ENCODE assay signal across 25 cellular contexts in genomic region chr4:164874791-164875190, GRCh38. TPM values are rescaled to one million over a fixed set of nuclear protein-coding genes. Genes with fewer than 3 reads are reported as not detected.
"Had no signal": no experiment of that assay in that cellular context is flagged by ENCODE, and none has a peak within 500 bp of the region (broad histone marks: within the 10 kb centered on the region; RNA-seq: fewer than 3 reads in every experiment).

No MANE protein-coding gene starts in this region.

- H3K9me3 Mint-ChIP-seq: activated CD8-positive, alpha-beta T cell treated with anti-CD3 and anti-CD28 coated beads for 36 hours; type B pancreatic cell had no signal

- H3K36me3 Mint-ChIP-seq: natural killer cell treated with Interleukin-12 subunit alpha and Interleukin-12 subunit beta and Interleukin-15 and Interleukin-18, amount 100 ng/mL, for 72 hours; type B pancreatic cell had no signal

- H3K27ac Mint-ChIP-seq: activated B cell treated with CpG ODN at 0.5 μM for 24 hours; activated CD8-positive, alpha-beta T cell treated with anti-CD3 and anti-CD28 coated beads for 36 hours; effector memory CD8-positive, alpha-beta T cell; natural killer cell treated with Interleukin-12 subunit alpha and Interleukin-12 subunit beta and Interleukin-15 and Interleukin-18, amount 100 ng/mL, for 72 hours; T-helper 17 cell; type B pancreatic cell had no signal

- ATAC-seq: activated CD8-positive, alpha-beta T cell treated with anti-CD3 and anti-CD28 coated beads for 36 hours; activated T-cell treated with anti-CD3 and anti-CD28 coated beads, Interleukin-2, amount 50 U/mL, for 4 hours; effector memory CD8-positive, alpha-beta T cell; left ventricle myocardium superior; natural killer cell treated with Interleukin-12 subunit alpha and Interleukin-12 subunit beta and Interleukin-15 and Interleukin-18, amount 100 ng/mL, for 72 hours; right cardiac atrium; stimulated activated naive CD8-positive, alpha-beta T cell treated with anti-CD3 and anti-CD28 coated beads, Interleukin-15, Interleukin-2, amounts not matched to agents 100 U/mL and 50 U/mL, for 24 hours; T-helper 17 cell had no signal

- DNase-seq: activated B cell treated with CpG ODN at 0.5 μM for 24 hours; activated CD4-positive, alpha-beta T cell treated with anti-CD3 and anti-CD28 coated beads for 48 hours; activated CD8-positive, alpha-beta T cell treated with anti-CD3 and anti-CD28 coated beads for 36 hours; activated effector memory CD4-positive, alpha-beta T cell treated with Interleukin-2 at 50 U/mL for 16 hours; activated naive CD4-positive, alpha-beta T cell treated with anti-CD3 and anti-CD28 coated beads, Interleukin-2, amount 50 U/mL, for 16 hours; activated T-cell treated with anti-CD3 and anti-CD28 coated beads, Interleukin-2, amount 50 U/mL, for 4 hours; dermis blood vessel endothelial cell; effector memory CD8-positive, alpha-beta T cell; left ventricle myocardium superior; mesenchymal stem cell; occipital lobe; right cardiac atrium; small intestine; stimulated activated CD4-positive, alpha-beta T cell treated with anti-CD3 and anti-CD28 coated beads, Interleukin-4, amount 100 ng/mL, for 4 hours; stimulated activated CD8-positive, alpha-beta memory T cell treated with anti-CD3 and anti-CD28 coated beads, Interleukin-4, amount 100 ng/mL, for 48 hours; stimulated activated naive CD8-positive, alpha-beta T cell treated with anti-CD3 and anti-CD28 coated beads, Interleukin-15, Interleukin-2, amounts not matched to agents 100 U/mL and 50 U/mL, for 24 hours; T-helper 17 cell had no signal

- H3K27me3 Mint-ChIP-seq: effector memory CD8-positive, alpha-beta T cell; type B pancreatic cell had no signal

- H3K4me3 Mint-ChIP-seq: activated B cell treated with CpG ODN at 0.5 μM for 24 hours; activated CD8-positive, alpha-beta T cell treated with anti-CD3 and anti-CD28 coated beads for 36 hours; activated T-cell treated with anti-CD3 and anti-CD28 coated beads, Interleukin-2, amount 50 U/mL, for 4 hours; effector memory CD8-positive, alpha-beta T cell; natural killer cell treated with Interleukin-12 subunit alpha and Interleukin-12 subunit beta and Interleukin-15 and Interleukin-18, amount 100 ng/mL, for 72 hours; T-helper 17 cell; type B pancreatic cell had no signal

- FAIRE-seq: astrocyte, keratinocyte, small intestine had no signal

RNA-seq across cellular contexts. Expression of gene APELA, which starts 2.2 kb away (rescaled TPM):
- total RNA-seq: activated B cell treated with CpG ODN at 0.5 μM for 24 hours; activated CD8-positive, alpha-beta T cell treated with anti-CD3 and anti-CD28 coated beads for 36 hours; activated T-cell treated with anti-CD3 and anti-CD28 coated beads, Interleukin-2, amount 50 U/mL, for 4 hours; chondrocyte; dermis blood vessel endothelial cell; epithelial cell of proximal tubule; left ventricle myocardium superior; natural killer cell treated with Interleukin-12 subunit alpha and Interleukin-12 subunit beta and Interleukin-15 and Interleukin-18, amount 100 ng/mL, for 72 hours; occipital lobe; posterior vena cava; right cardiac atrium; T-helper 17 cell had no signal
- polyA plus RNA-seq: adipose tissue, keratinocyte, right cardiac atrium, small intestine had no signal
